ENCODE assay signal across 10 cellular contexts in genomic region chr10:47166405-47166777, GRCh38.
DNase-seq lines count a peak whose midpoint lies in the region; ATAC-seq and TF ChIP-seq lines count a peak whose summit lies in the region.
"Had no signal": no experiment of that assay in that cellular context is flagged by ENCODE, and none has a peak within 500 bp of the region (broad histone marks: within the 10 kb centered on the region; RNA-seq: fewer than 3 reads in every experiment).

No MANE protein-coding gene starts in this region.

- no peak for ATAC-seq in naive thymus-derived CD8-positive, alpha-beta T cell

- peak overlapping the region in 1 of 2 donors; percentile 20 for H3K4me3 ChIP-seq in vagina

- H3K9me3 ChIP-seq in vagina, result no peaks in the 10 kb centered on the region

- H3K36me3 ChIP-seq in vagina, result no peaks in the 10 kb centered on the region

- H3K4me3 Mint-ChIP-seq in activated naive CD4-positive, alpha-beta T cell treated with anti-CD3 and anti-CD28 coated beads, Interleukin-2, amount 50 U/mL, for 24 hours, result peak overlapping the region; percentile 65
- no peak overlapping the region for H3K4me3 Mint-ChIP-seq in dendritic cell treated with granulocyte-macrophage colony-stimulating factor and Interleukin-4, amounts not matched to agents 40 ng/mL and 50 ng/mL, for 4 days
- H3K4me3 Mint-ChIP-seq in naive thymus-derived CD8-positive, alpha-beta T cell, result peak overlapping the region in 9 of 10 donors; percentile 42 to 96 (median 89)
- H3K4me3 Mint-ChIP-seq in glutamatergic neuron (ENCODE audit: unreplicated experiment), result no peak overlapping the region

- peaks cover 26% of the 10 kb centered on the region for H3K4me1 ChIP-seq in vagina

- no peaks in the 10 kb centered on the region for H3K36me3 Mint-ChIP-seq in activated naive CD4-positive, alpha-beta T cell treated with anti-CD3 and anti-CD28 coated beads, Interleukin-2, amount 50 U/mL, for 24 hours
- no peaks in the 10 kb centered on the region for H3K36me3 Mint-ChIP-seq in dendritic cell treated with granulocyte-macrophage colony-stimulating factor and Interleukin-4, amounts not matched to agents 40 ng/mL and 50 ng/mL, for 4 days (ENCODE audit: low read depth)
- no peaks in the 10 kb centered on the region for H3K36me3 Mint-ChIP-seq in naive thymus-derived CD8-positive, alpha-beta T cell
- H3K36me3 Mint-ChIP-seq in glutamatergic neuron (ENCODE audit: unreplicated experiment), result peaks cover 6% of the 10 kb centered on the region

- in situ Hi-C loops in ACHN (cut with HindIII; ENCODE audit: low pct_ligation_motif_present, low pct_unique_long_range_greater_than_20kb, low sequenced_read_pairs), result no loop called here

- POLR2A ChIA-PET in naive thymus-derived CD8-positive, alpha-beta T cell (lab: Charles Lee), result interaction anchor here (0.9 to 3.6 kb wide), 13 partner anchors 12 to 145 kb away, joined by 3 to 24 read pairs (median 4); partner anchors contain the start of gene GDF10

- no peak for DNase-seq in activated naive CD4-positive, alpha-beta T cell (lab: John Stamatoyannopoulos, UW)
- no peak for DNase-seq in naive thymus-derived CD8-positive, alpha-beta T cell
- DNase-seq in vagina (ENCODE audit: extremely low spot score in 2 of 2), result peak in 1 of 2 donors; percentile 86
- DNase-seq in glutamatergic neuron, result no peak
- DNase-seq in hepatic stellate cell (ENCODE audit: low spot score), result no peak
- DNase-seq in ACHN, result no peak
- DNase-seq: cortex of kidney, NCI-H1930 had no signal

- peaks cover 25% of the 10 kb centered on the region for H3K4me1 Mint-ChIP-seq in activated naive CD4-positive, alpha-beta T cell treated with anti-CD3 and anti-CD28 coated beads, Interleukin-2, amount 50 U/mL, for 24 hours
- peaks cover 48% of the 10 kb centered on the region for H3K4me1 Mint-ChIP-seq in dendritic cell treated with granulocyte-macrophage colony-stimulating factor and Interleukin-4, amounts not matched to agents 40 ng/mL and 50 ng/mL, for 4 days (ENCODE audit: low read depth)
- peaks cover 17 to 39% (median 29%) of the 10 kb centered on the region in 4 donors for H3K4me1 Mint-ChIP-seq in naive thymus-derived CD8-positive, alpha-beta T cell
- peaks cover 1% of the 10 kb centered on the region for H3K4me1 Mint-ChIP-seq in glutamatergic neuron (ENCODE audit: low read depth, unreplicated experiment)

- H3K27me3 ChIP-seq in vagina, result no peaks in the 10 kb centered on the region

- no peaks in the 10 kb centered on the region for H3K9me3 Mint-ChIP-seq in activated naive CD4-positive, alpha-beta T cell treated with anti-CD3 and anti-CD28 coated beads, Interleukin-2, amount 50 U/mL, for 24 hours
- H3K9me3 Mint-ChIP-seq in dendritic cell treated with granulocyte-macrophage colony-stimulating factor and Interleukin-4, amounts not matched to agents 40 ng/mL and 50 ng/mL, for 4 days, result no peaks in the 10 kb centered on the region
- peaks cover 0 to 5% (median 0%) of the 10 kb centered on the region in 9 donors for H3K9me3 Mint-ChIP-seq in naive thymus-derived CD8-positive, alpha-beta T cell
- peaks cover 2% of the 10 kb centered on the region for H3K9me3 Mint-ChIP-seq in glutamatergic neuron (ENCODE audit: unreplicated experiment)

- peak overlapping the region; percentile 94 for H3K27ac Mint-ChIP-seq in activated naive CD4-positive, alpha-beta T cell treated with anti-CD3 and anti-CD28 coated beads, Interleukin-2, amount 50 U/mL, for 24 hours
- H3K27ac Mint-ChIP-seq in dendritic cell treated with granulocyte-macrophage colony-stimulating factor and Interleukin-4, amounts not matched to agents 40 ng/mL and 50 ng/mL, for 4 days, result peak overlapping the region; percentile 89
- H3K27ac Mint-ChIP-seq in naive thymus-derived CD8-positive, alpha-beta T cell, result peak overlapping the region; percentile 97 to 99 (median 99)
- no peak overlapping the region for H3K27ac Mint-ChIP-seq in glutamatergic neuron (ENCODE audit: unreplicated experiment)

- TF ChIP-seq CTCF in vagina (IDR thresholded peaks at IDR 0.05) (no peak), glutamatergic neuron (IDR thresholded peaks at IDR 0.05; ENCODE audit: partially characterized antibody, unreplicated experiment) (no peak)

- intact Hi-C loops in dendritic cell treated with granulocyte-macrophage colony-stimulating factor and Interleukin-4, amounts not matched to agents 40 ng/mL and 50 ng/mL, for 4 days (cut with micrococcal nuclease), result no loop called here
- intact Hi-C loops in vagina (cut with DNase I), result no loop called here

- no peaks in the 10 kb centered on the region for H3K27me3 Mint-ChIP-seq in activated naive CD4-positive, alpha-beta T cell treated with anti-CD3 and anti-CD28 coated beads, Interleukin-2, amount 50 U/mL, for 24 hours
- peaks cover 3% of the 10 kb centered on the region for H3K27me3 Mint-ChIP-seq in dendritic cell treated with granulocyte-macrophage colony-stimulating factor and Interleukin-4, amounts not matched to agents 40 ng/mL and 50 ng/mL, for 4 days
- no peaks in the 10 kb centered on the region for H3K27me3 Mint-ChIP-seq in naive thymus-derived CD8-positive, alpha-beta T cell
- H3K27me3 Mint-ChIP-seq in glutamatergic neuron (ENCODE audit: unreplicated experiment), result peaks cover 3% of the 10 kb centered on the region

- no peak for TF ChIP-seq POLR2A in vagina (IDR thresholded peaks at IDR 0.05)

- H3K27ac ChIP-seq in vagina, result peak overlapping the region; percentile 66

Comparison
In these comparisons a context has a peak if more than half of its experiments do, and no peak if none do; other contexts are left out.
1. H3K4me3 Mint-ChIP-seq: peak in activated naive CD4-positive, alpha-beta T cell treated with anti-CD3 and anti-CD28 coated beads, Interleukin-2, amount 50 U/mL, for 24 hours (single experiment) and naive thymus-derived CD8-positive, alpha-beta T cell (9 of 10); none in dendritic cell treated with granulocyte-macrophage colony-stimulating factor and Interleukin-4, amounts not matched to agents 40 ng/mL and 50 ng/mL, for 4 days (single experiment) and glutamatergic neuron (single experiment).